36 cellular contexts compared by ENCODE assay signal in the genomic region with DNA sequence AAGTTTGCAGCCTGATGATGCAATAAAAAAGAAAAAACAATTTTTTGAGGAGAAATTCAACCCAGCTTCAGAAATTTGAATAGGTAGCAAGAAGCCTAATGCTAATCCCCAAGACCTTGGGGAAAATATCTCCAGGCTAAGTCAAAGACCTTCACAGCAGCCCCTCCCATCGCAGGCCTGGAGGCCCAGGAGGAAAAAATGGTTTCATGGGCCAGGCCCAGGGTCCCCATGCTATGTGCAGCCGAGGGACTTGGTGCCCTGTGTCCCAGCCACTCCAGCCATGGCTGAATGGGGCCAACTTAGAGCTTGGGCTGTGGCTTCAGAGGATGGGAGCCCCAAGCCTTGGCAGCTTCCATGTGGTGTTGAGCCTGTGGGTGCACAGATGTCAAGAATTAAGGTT.
"Had no signal": no experiment of that assay in that cellular context is flagged by ENCODE, and none has a peak within 500 bp of the region (broad histone marks: within the 10 kb centered on the region; RNA-seq: fewer than 3 reads in every experiment).

No MANE protein-coding gene starts in this region.

- DNase-seq: Karpas-422, Kasumi-1, MG63, MM.1S, MV-4-11, NCI-H1048, NCI-H1092, NCI-H1092 treated with DMSO at 0.1 percent for 48 hours, NCI-H1105, NCI-H1105 treated with DMSO at 0.1 percent for 48 hours, NCI-H1417, NCI-H1417 treated with DMSO at 0.1 percent for 48 hours, NCI-H1436, NCI-H1436 treated with DMSO at 0.1 percent for 48 hours, NCI-H146, NCI-H1694, NCI-H1694 treated with DMSO at 0.1 percent for 48 hours, NCI-H187, NCI-H187 treated with DMSO at 0.1 percent for 48 hours, NCI-H1930, NCI-H2029, NCI-H2029 treated with DMSO at 0.1 percent for 48 hours, NCI-H2081, NCI-H2081 treated with DMSO at 0.1 percent for 48 hours, NCI-H2107, NCI-H2171, NCI-H2171 treated with DMSO at 0.1 percent for 48 hours, NCI-H2227 treated with DMSO at 0.1 percent for 48 hours, NCI-H226, NCI-H345, NCI-H446, NCI-H446 treated with DMSO at 0.1 percent for 48 hours, NCI-H510A, NCI-H510A treated with DMSO at 0.1 percent for 48 hours, NCI-H524, NCI-H524 treated with DMSO at 0.1 percent for 48 hours had no signal

- H3K27me3 ChIP-seq: MG63 had no signal

- H3K36me3 ChIP-seq: MG63 had no signal

- H3K4me3 ChIP-seq: MG63 had no signal
